In the genomic region with DNA sequence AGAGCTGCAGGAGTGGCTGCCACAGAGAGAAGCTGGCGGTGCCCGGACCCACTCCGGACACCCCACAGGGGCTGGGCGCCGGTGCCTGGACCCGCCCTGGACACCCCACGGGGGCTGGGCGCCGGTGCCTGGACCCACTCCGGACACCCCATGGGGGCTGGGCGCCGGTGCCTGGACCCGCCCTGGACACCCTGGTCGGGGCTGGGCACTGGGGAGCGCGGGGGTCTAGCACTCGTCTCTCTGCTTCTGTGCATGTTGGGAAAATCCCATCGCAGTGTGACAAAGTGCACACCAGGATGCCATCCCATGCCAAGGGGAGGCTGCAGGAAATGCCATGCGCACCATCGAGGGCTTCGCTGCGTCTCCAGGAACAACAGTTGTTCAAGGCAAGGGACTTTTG, we compare ENCODE assay signal across 2 cellular contexts. TPM values are rescaled to one million over a fixed set of nuclear protein-coding genes. Genes with fewer than 3 reads are reported as not detected.
"Had no signal": no experiment of that assay in that cellular context is flagged by ENCODE, and none has a peak within 500 bp of the region (broad histone marks: within the 10 kb centered on the region; RNA-seq: fewer than 3 reads in every experiment).

No MANE protein-coding gene starts in this region.

RNA-seq across cellular contexts. Expression of gene ICOSLG, which starts 11.2 kb away (rescaled TPM):
- total RNA-seq: G401 had no signal

RNA-seq across cellular contexts. Expression of gene DNMT3L, which starts 32.1 kb away (rescaled TPM):
- total RNA-seq: GM12878 had no signal
- polyA plus RNA-seq: GM12878 had no signal
